ENCODE assay signal across 18 cellular contexts in the genomic region with DNA sequence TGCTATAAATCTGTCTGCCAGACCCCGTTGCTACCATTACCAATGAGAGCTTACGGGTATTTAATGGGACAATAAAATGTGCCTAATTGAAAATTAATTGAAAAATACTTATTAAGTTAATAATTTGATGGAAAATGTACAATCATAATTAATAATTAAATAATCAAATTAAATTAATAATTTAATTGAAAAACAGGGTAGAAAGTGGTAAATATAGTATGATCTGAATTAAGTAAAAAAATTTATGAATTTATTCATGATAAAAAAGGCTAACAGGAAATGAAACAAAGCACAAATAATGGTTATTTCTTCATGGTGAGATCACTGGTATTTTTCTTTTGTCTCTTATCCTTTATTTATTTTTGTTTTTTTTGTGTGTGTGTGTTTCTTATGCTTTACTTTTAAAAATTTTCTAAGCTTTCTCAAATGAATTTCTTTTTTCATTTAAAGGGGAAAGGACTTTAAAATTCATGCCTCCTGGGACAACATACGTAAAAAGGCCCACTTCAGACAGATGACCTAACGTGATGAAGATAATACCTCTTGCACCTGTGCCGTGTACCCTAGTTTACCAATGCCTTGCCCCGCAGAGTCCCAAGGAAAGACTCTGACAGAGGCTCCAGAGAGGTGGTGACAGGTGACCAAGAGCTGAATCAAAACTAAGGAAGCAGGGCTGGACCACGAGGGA. TPM values are rescaled to one million over a fixed set of nuclear protein-coding genes. Genes with fewer than 3 reads are reported as not detected.
DNase-seq lines count a peak whose midpoint lies in the region; ATAC-seq, FAIRE-seq and TF ChIP-seq lines count a peak whose summit lies in the region.
"Had no signal": no experiment of that assay in that cellular context is flagged by ENCODE, and none has a peak within 500 bp of the region (broad histone marks: within the 10 kb centered on the region; RNA-seq: fewer than 3 reads in every experiment).

No MANE protein-coding gene starts in this region.

- no CpG with 5 or more reads among the region's 7 CpGs for WGBS in neuronal stem cell (ENCODE audit: extremely low coverage in 2 of 2, insufficient read length in 2 of 2, insufficient replicate concordance in 1 of 2), 2 donors

- H2BK5ac ChIP-seq in neuronal stem cell (ENCODE audit: low read length): no peak overlapping the region

- POLR2A ChIA-PET in PC-3 (lab: Charles Lee; ENCODE audit: unreplicated experiment): no interaction called here

- BruUV-seq in PC-3 (replicated peaks; lab: Mats Ljungman, UMichigan): no TSS peak

- H2BK120ac ChIP-seq in neuronal stem cell (ENCODE audit: low read depth, low read length): no peak overlapping the region

- peak overlapping the region; percentile 58 for H3K14ac ChIP-seq in neuronal stem cell (ENCODE audit: low read length)

- intact Hi-C loops in PC-3 (cut with micrococcal nuclease): no loop called here

- no peak overlapping the region for H3K4ac ChIP-seq in neuronal stem cell (ENCODE audit: low read length)

- H3K27ac ChIP-seq in BLaER1 treated with 17β-estradiol and CSF1 and Interleukin-3, amounts not matched to agents 10 nM and 100 nM: no peak overlapping the region; a peak in 1 of 22 replicates
- H3K27ac ChIP-seq in MM.1S (ENCODE audit: low read length) (peak overlapping the region; percentile 53; the same call in 1 of the 2 replicates), neuronal stem cell (replicated peaks; ENCODE audit: low read length) (no peak overlapping the region), PC-3 (ENCODE audit: low read length) (no peak overlapping the region)
- H3K27ac ChIP-seq: GM23248, Peyer's patch, SJSA1 had no signal

- H3K18ac ChIP-seq in neuronal stem cell (ENCODE audit: low read length): peak overlapping the region; percentile 46

- no peak overlapping the region for H2AK5ac ChIP-seq in neuronal stem cell (ENCODE audit: low read depth, low read length)

- H3F3A ChIP-seq in MM.1S (ENCODE audit: insufficient read depth, low read length) (peaks cover 8% of the 10 kb centered on the region), PC-3 (ENCODE audit: low read length, unreplicated experiment) (no peaks in the 10 kb centered on the region)

- peak; percentile 36 for FAIRE-seq in colon (lab: Jason Lieb, UNC)
- FAIRE-seq: K562 had no signal

- H2BK15ac ChIP-seq in neuronal stem cell (ENCODE audit: low read length): no peak overlapping the region

- no peak overlapping the region for H3K9ac ChIP-seq in BLaER1 treated with 17β-estradiol and CSF1 and Interleukin-3, amounts not matched to agents 10 nM and 100 nM
- no peak overlapping the region for H3K9ac ChIP-seq in MM.1S (ENCODE audit: low read length)
- H3K9ac ChIP-seq in neuronal stem cell (ENCODE audit: low read depth, low read length, poor library complexity): no peak overlapping the region
- no peak overlapping the region for H3K9ac ChIP-seq in PC-3 (ENCODE audit: low read length)
- H3K9ac ChIP-seq: GM23248 had no signal

- no peak overlapping the region for H3K4me3 ChIP-seq in BLaER1 treated with 17β-estradiol and CSF1 and Interleukin-3, amounts not matched to agents 10 nM and 100 nM
- H3K4me3 ChIP-seq in MM.1S (ENCODE audit: low read length) (no peak overlapping the region), neuronal stem cell (ENCODE audit: low read length in 2 of 2) (no peak overlapping the region), PC-3 (ENCODE audit: low read length) (no peak overlapping the region)
- H3K4me3 ChIP-seq: GM23248, HAP-1, K562, Peyer's patch, SJSA1 had no signal

- TF ChIP-seq CTCF in MM.1S (IDR thresholded peaks at IDR 0.05; ENCODE audit: low read length): no peak
- TF ChIP-seq CTCF in PC-3 (conservative IDR thresholded peaks at IDR 0.05; ENCODE audit: low read depth, low read length): no peak

- H3K23ac ChIP-seq in neuronal stem cell (ENCODE audit: low read depth, low read length, poor library complexity): no peak overlapping the region

- no peak overlapping the region for H4K8ac ChIP-seq in neuronal stem cell (ENCODE audit: low read depth, low read length)

- ATAC-seq in PC-3 (no peak), GM21526 (IDR thresholded peaks at IDR 0.05; ENCODE audit: low FRiP score, unreplicated experiment) (no peak)

- no peak overlapping the region for H2BK12ac ChIP-seq in neuronal stem cell (ENCODE audit: low read length)

- H2AFZ ChIP-seq in MM.1S (ENCODE audit: low read length) (no peak overlapping the region), neuronal stem cell (ENCODE audit: low read length) (no peak overlapping the region), PC-3 (ENCODE audit: low read length) (no peak overlapping the region)
- H2AFZ ChIP-seq: GM23248 had no signal

- H3K4me2 ChIP-seq in BLaER1 treated with 17β-estradiol and CSF1 and Interleukin-3, amounts not matched to agents 10 nM and 100 nM: peak overlapping the region in 8 of 11 experiments; percentile 18 to 68 (median 39); a peak in 14 of 22 replicates
- H3K4me2 ChIP-seq in MM.1S (ENCODE audit: low read depth, low read length): no peak overlapping the region
- H3K4me2 ChIP-seq in neuronal stem cell (ENCODE audit: insufficient read depth, low read length, poor library complexity, severe bottlenecking): no peak overlapping the region
- H3K4me2 ChIP-seq in PC-3 (ENCODE audit: low read length): no peak overlapping the region

- no peaks in the 10 kb centered on the region for H4K20me1 ChIP-seq in BLaER1 treated with 17β-estradiol and CSF1 and Interleukin-3, amounts not matched to agents 10 nM and 100 nM
- H4K20me1 ChIP-seq in MM.1S (ENCODE audit: insufficient read depth, low read length): no peaks in the 10 kb centered on the region
- no peaks in the 10 kb centered on the region for H4K20me1 ChIP-seq in PC-3 (ENCODE audit: low read length)

- DNase-seq in MM.1S (no peak), neuronal stem cell (ENCODE audit: low spot score) (no peak), NCI-H187 (lab: John Stamatoyannopoulos, UW) (no peak), PC-3 (no peak)
- DNase-seq: ACHN, DND-41, GM23248, MV-4-11, NCI-H187 treated with DMSO at 0.1 percent for 48 hours, NCI-H345, NCI-H526, Peyer's patch had no signal

- no peaks in the 10 kb centered on the region for H3K36me3 ChIP-seq in BLaER1 treated with 17β-estradiol and CSF1 and Interleukin-3, amounts not matched to agents 10 nM and 100 nM
- H3K36me3 ChIP-seq in MM.1S (replicated peaks; ENCODE audit: insufficient read depth, low read length): no peaks in the 10 kb centered on the region
- no peaks in the 10 kb centered on the region for H3K36me3 ChIP-seq in neuronal stem cell (replicated peaks in 1 of 2; ENCODE audit: control insufficient read depth in 2 of 2, insufficient read depth in 2 of 2, low read length in 2 of 2)
- H3K36me3 ChIP-seq in PC-3 (ENCODE audit: low read depth, low read length): no peaks in the 10 kb centered on the region
- H3K36me3 ChIP-seq: HAP-1, Peyer's patch, SJSA1 had no signal

- H3K27me3 ChIP-seq in BLaER1 treated with 17β-estradiol and CSF1 and Interleukin-3, amounts not matched to agents 10 nM and 100 nM: no peaks in the 10 kb centered on the region
- H3K27me3 ChIP-seq in MM.1S (replicated peaks; ENCODE audit: insufficient read depth, low read length): peaks cover 28% of the 10 kb centered on the region
- peaks cover 0 to 5% (median 0%) of the 10 kb centered on the region in 3 experiments for H3K27me3 ChIP-seq in neuronal stem cell (ENCODE audit: control insufficient read depth in 3 of 3, insufficient read depth in 3 of 3, low read depth in 1 of 3, low read length in 3 of 3)
- H3K27me3 ChIP-seq in PC-3 (ENCODE audit: low read length): no peaks in the 10 kb centered on the region
- H3K27me3 ChIP-seq: Peyer's patch, SJSA1 had no signal

- CTCF ChIA-PET in PC-3 (lab: Charles Lee): no interaction called here

- H3K9me3 ChIP-seq in BLaER1 treated with 17β-estradiol and CSF1 and Interleukin-3, amounts not matched to agents 10 nM and 100 nM (replicated peaks in 1 of 11): peaks cover 0 to 27% (median 6%) of the 10 kb centered on the region in 11 experiments; a peak in 6 of 22 replicates
- H3K9me3 ChIP-seq in MM.1S (replicated peaks; ENCODE audit: insufficient read depth, low read length) (no peaks in the 10 kb centered on the region), neuronal stem cell (replicated peaks in 1 of 2; ENCODE audit: control insufficient read depth in 2 of 2, insufficient read depth in 1 of 2, low read depth in 1 of 2, low read length in 2 of 2) (peaks cover 0 to 10% of the 10 kb centered on the region in 2 donors), PC-3 (ENCODE audit: low read length) (no peaks in the 10 kb centered on the region)
- H3K9me3 ChIP-seq: HAP-1, Peyer's patch, SJSA1 had no signal

- no peaks in the 10 kb centered on the region for H3K9me2 ChIP-seq in MM.1S (replicated peaks; ENCODE audit: insufficient read depth, low read length)
- no peaks in the 10 kb centered on the region for H3K9me2 ChIP-seq in PC-3 (replicated peaks; ENCODE audit: low read length)

- peaks cover 0 to 46% (median 37%) of the 10 kb centered on the region in 10 experiments; a peak in 16 of 20 replicates for H3K4me1 ChIP-seq in BLaER1 treated with 17β-estradiol and CSF1 and Interleukin-3, amounts not matched to agents 10 nM and 100 nM
- H3K4me1 ChIP-seq in MM.1S (ENCODE audit: low read length) (peaks cover 7% of the 10 kb centered on the region), neuronal stem cell (ENCODE audit: control insufficient read depth in 2 of 2, insufficient read depth in 1 of 2, low read depth in 1 of 2, low read length in 2 of 2) (peaks cover 0 to 3% of the 10 kb centered on the region in 2 donors), PC-3 (ENCODE audit: insufficient read depth, low read length) (peaks cover 5% of the 10 kb centered on the region)
- H3K4me1 ChIP-seq: HAP-1, SJSA1 had no signal

- H3K79me2 ChIP-seq in MM.1S (ENCODE audit: low read length): no peaks in the 10 kb centered on the region
- H3K79me2 ChIP-seq in PC-3 (ENCODE audit: low read length): no peaks in the 10 kb centered on the region

- no peak overlapping the region for H4K91ac ChIP-seq in neuronal stem cell (ENCODE audit: low read depth, low read length, poor library complexity)

- no peaks in the 10 kb centered on the region for H3K79me1 ChIP-seq in neuronal stem cell (ENCODE audit: low read depth, low read length)

RNA-seq across cellular contexts. Expression of gene RXRA, which starts 24.0 kb away (rescaled TPM):
- 36.1 TPM for polyA plus RNA-seq in neuronal stem cell (2013, experiment 1 of 2)
- 36.3 TPM for polyA plus RNA-seq in neuronal stem cell (2013, experiment 2 of 2)
- total RNA-seq in PC-3 (2014; rRNA removed): 17.5 and 23.3 TPM in 2 replicates

Comparison
In these comparisons a context has a peak if more than half of its experiments do, and no peak if none do; other contexts are left out.
1. H3K4me2 ChIP-seq: peak in BLaER1 treated with 17β-estradiol and CSF1 and Interleukin-3, amounts not matched to agents 10 nM and 100 nM (8 of 11); none in MM.1S (single experiment), neuronal stem cell (single experiment) and PC-3 (single experiment).